Comparison of ENCODE assay signal across 8 cellular contexts in the genomic region with DNA sequence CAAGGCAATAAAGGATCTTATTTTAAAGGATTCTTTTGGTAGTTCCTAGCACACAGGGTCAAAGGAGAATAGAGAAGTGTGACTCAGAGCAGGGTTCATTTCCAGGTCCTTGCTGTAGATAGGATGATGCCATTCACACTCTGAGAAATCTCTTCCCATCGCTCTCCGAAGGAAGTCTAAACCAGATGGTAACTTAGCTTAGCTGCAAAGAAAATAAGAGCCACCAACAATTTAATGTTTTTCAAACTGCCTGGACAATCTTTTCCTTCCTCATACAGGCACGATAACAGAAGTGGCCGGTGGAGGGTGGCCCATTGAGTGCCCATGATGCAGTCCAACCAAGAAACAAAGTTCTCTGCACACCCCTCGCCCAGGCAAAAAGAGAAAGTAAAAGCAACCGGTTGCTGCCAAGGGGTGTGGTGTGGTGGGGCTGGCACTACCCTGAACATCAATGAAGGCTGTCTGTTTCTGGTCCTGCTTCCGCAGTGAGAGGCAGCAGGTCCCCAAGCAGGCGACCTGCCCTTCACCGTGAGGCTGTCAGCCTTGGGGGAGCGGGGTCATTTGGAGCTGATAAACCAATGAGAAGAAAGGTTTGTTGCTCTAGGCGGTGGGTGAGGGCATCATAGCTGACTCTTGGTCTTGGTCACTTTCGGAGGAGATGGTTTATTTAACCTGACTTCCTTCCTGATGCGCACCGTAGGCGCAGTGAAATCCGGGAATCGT. TPM values are rescaled to one million over a fixed set of nuclear protein-coding genes. Genes with fewer than 3 reads are reported as not detected.
DNase-seq lines count a peak whose midpoint lies in the region; ATAC-seq, FAIRE-seq and TF ChIP-seq lines count a peak whose summit lies in the region.

No MANE protein-coding gene starts in this region.

- DNase-seq in Right ventricle myocardium inferior (ENCODE audit: missing footprints) (peak; percentile 63), cardiac septum (ENCODE audit: low spot score) (no peak), natural killer cell (peak; percentile 40), urothelium cell line (ENCODE audit: low spot score) (no peak)
- DNase-seq in effector CD4-positive, alpha-beta T cell: peak; percentile 50

- peaks cover 0 to 23% (median 15%) of the 10 kb centered on the region in 5 donors for H3K4me1 ChIP-seq in subcutaneous abdominal adipose tissue (ENCODE audit: control insufficient read depth in 5 of 5, insufficient read depth in 5 of 5, low read length in 5 of 5)

- no peak for FAIRE-seq in urothelium cell line (lab: Jason Lieb, UNC)

- H3K27me3 Mint-ChIP-seq in natural killer cell (ENCODE audit: low read depth in 2 of 2): no peaks in the 10 kb centered on the region

- H3K27ac ChIP-seq in subcutaneous abdominal adipose tissue (ENCODE audit: low read depth, low read length): no peak overlapping the region

- H3K4me1 Mint-ChIP-seq in natural killer cell: peaks cover 25 to 39% of the 10 kb centered on the region in 2 donors

- H3K9ac ChIP-seq in subcutaneous abdominal adipose tissue (ENCODE audit: low read length in 5 of 5): peak overlapping the region in 3 of 5 donors; percentile 47 to 62 (median 57)

- peak; percentile 53 for ATAC-seq in Right ventricle myocardium inferior
- peak; percentile 27 for ATAC-seq in HG03280 (IDR thresholded peaks at IDR 0.05; ENCODE audit: unreplicated experiment)
- peak; percentile 58 to 61 for ATAC-seq in activated CD4-positive, CD25-positive, alpha-beta regulatory T cell treated with anti-CD3 and anti-CD28 coated beads, Interleukin-2, amount 50 U/mL, for 24 hours
- ATAC-seq in natural killer cell: peak; percentile 67 to 78 (median 68)

- H3K9me3 Mint-ChIP-seq in natural killer cell: no peaks in the 10 kb centered on the region

- no peak for TF ChIP-seq CTCF in natural killer cell (IDR thresholded peaks at IDR 0.05)

- no peaks in the 10 kb centered on the region for H3K36me3 Mint-ChIP-seq in natural killer cell

- H3K27me3 ChIP-seq in subcutaneous abdominal adipose tissue (ENCODE audit: control insufficient read depth in 5 of 5, insufficient read depth in 4 of 5, low read length in 5 of 5): peaks cover 0 to 7% (median 3%) of the 10 kb centered on the region in 5 donors

- H3K4me3 Mint-ChIP-seq in natural killer cell: peak overlapping the region; percentile 98

- peak overlapping the region; percentile 69 to 84 (median 77) for H3K4me3 ChIP-seq in subcutaneous abdominal adipose tissue (ENCODE audit: low read depth in 1 of 5, low read length in 5 of 5)

- peak overlapping the region; percentile 88 to 92 for H3K27ac Mint-ChIP-seq in natural killer cell

- no peaks in the 10 kb centered on the region for H3K36me3 ChIP-seq in subcutaneous abdominal adipose tissue (ENCODE audit: control insufficient read depth in 5 of 5, insufficient read depth in 5 of 5, low read length in 5 of 5)

- intact Hi-C loops in Right ventricle myocardium inferior (cut with DNase I) (no loop called here), cardiac septum (cut with DNase I) (no loop called here), natural killer cell (cut with micrococcal nuclease) (no loop called here)

- no peaks in the 10 kb centered on the region for H3K9me3 ChIP-seq in subcutaneous abdominal adipose tissue (ENCODE audit: control insufficient read depth in 5 of 5, low read length in 5 of 5)

RNA-seq across cellular contexts. Expression of gene LY75, which starts 1.0 kb away (rescaled TPM):
- total RNA-seq in Right ventricle myocardium inferior (0.57 TPM), cardiac septum (0.81 TPM), natural killer cell (10 to 100 TPM; 32.7 to 41.1 (median 40.9) TPM)

Comparison
In these comparisons a context has a peak if more than half of its experiments do, and no peak if none do; other contexts are left out.
1. DNase-seq: peak in Right ventricle myocardium inferior (single experiment), effector CD4-positive, alpha-beta T cell (single experiment) and natural killer cell (single experiment); none in cardiac septum (single experiment) and urothelium cell line (single experiment).
2. RNA of gene LY75, which starts 1.0 kb away (total RNA-seq): 32.7 to 41.1 TPM in natural killer cell; 0.81 TPM in cardiac septum (single experiment) and 0.57 TPM in Right ventricle myocardium inferior (single experiment); every median in the first group is over 10 times any median in the second.
3. Peak in every context shown above with its lines, with median percentiles within 50 percentile points of each other: ATAC-seq.